1 cellular context compared by ENCODE assay signal in the genomic region with DNA sequence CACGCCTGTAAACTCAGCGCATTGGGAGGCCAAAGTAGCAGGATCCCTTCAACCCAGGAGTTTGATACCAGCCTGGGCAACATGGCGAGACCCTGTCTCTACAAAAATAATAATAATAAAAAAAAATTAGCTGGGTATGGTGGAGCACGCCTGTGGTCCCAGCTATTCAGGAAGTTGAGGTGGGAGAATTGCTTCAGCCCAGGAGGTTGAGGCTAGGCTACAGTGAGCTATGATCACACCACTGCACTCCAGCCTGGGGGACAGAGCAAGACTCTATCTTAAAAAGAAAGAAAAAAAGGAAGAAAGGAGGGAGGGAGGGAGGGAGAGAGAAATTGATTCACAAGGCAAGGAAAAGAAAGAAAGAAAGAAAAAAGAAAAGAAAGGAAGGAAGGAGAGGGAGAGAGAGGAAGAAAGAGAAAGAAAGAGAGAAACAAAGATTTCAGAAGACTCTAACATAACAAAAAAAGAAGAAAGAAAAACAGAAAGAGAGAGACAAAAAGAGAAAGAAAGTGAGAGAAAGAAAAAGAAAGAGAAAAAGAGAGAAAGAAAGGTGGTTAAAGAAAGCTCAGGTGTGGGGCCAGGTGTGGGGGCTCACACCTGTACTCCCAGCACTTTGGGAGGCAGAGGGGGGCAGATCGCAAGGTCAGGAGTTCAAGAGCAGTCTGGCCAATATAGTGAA.
TF ChIP-seq lines count a peak whose summit lies in the region.

No MANE protein-coding gene starts in this region.

TF ChIP-seq in IMR-90, 13 proteins besides CTCF, POLR2A, EP300 and RAD21:
- TF ChIP-seq RCOR1 (IDR thresholded peaks at IDR 0.05; ENCODE audit: insufficient replicate concordance, low read length), result no peak
- TF ChIP-seq CEBPB (IDR thresholded peaks at IDR 0.05; ENCODE audit: low read depth, low read length), result no peak
- no peak for TF ChIP-seq MXI1 (IDR thresholded peaks at IDR 0.05; ENCODE audit: borderline replicate concordance, low read depth, low read length)
- TF ChIP-seq SMC3 (IDR thresholded peaks at IDR 0.05; ENCODE audit: low read depth, low read length), result no peak
- no peak for TF ChIP-seq MAFK (IDR thresholded peaks at IDR 0.05; ENCODE audit: low read depth, low read length)
- TF ChIP-seq NFE2L2 (IDR thresholded peaks at IDR 0.05; ENCODE audit: low read depth, low read length), result no peak
- TF ChIP-seq MAZ (IDR thresholded peaks at IDR 0.05; ENCODE audit: borderline replicate concordance, low read depth, low read length), result no peak
